Comparison of ENCODE assay signal across 8 cellular contexts in the genomic region with DNA sequence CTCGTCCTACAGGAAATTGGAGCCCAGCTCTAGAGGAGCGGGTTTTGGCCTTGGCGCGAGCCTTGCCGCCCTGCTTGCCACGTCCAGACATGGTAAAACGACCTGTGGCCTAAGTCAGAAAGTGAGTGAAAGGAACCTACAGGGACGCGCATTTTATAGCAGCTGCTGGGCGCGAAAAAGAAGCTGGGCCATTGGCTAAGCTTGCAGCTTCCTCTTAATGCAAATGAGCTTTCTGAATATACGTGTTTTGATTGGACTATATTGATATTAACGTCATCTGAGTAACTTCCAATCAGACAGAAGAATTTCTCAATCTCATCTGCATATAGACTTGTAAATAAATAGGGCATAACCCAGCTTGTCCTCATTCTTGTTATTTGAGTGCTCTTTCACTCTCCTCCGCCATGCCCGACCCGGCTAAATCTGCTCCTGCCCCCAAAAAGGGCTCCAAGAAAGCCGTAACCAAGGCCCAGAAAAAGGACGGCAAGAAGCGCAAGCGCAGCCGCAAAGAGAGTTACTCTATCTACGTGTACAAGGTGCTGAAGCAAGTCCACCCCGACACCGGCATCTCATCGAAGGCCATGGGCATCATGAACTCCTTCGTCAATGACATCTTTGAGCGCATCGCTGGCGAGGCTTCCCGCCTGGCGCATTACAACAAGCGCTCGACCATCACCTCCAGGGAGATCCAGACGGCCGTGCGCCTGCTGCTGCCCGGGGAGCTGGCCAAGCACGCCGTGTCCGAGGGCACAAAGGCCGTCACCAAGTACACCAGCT. TPM values are rescaled to one million over a fixed set of nuclear protein-coding genes. Genes with fewer than 3 reads are reported as not detected.
DNase-seq lines count a peak whose midpoint lies in the region; ATAC-seq, FAIRE-seq and TF ChIP-seq lines count a peak whose summit lies in the region.

No MANE protein-coding gene starts in this region.

- H3K4me3 ChIP-seq in AG04450 (ENCODE audit: low read depth, low read length) (peak overlapping the region; percentile 91), WERI-Rb-1 (ENCODE audit: low read depth, low read length) (peak overlapping the region; percentile 83), kidney (ENCODE audit: low read length in 2 of 2) (peak overlapping the region; percentile 88 to 93)

- peak; percentile 57 for ATAC-seq in GM18873 (IDR thresholded peaks at IDR 0.05; ENCODE audit: low FRiP score, unreplicated experiment)
- peak; percentile 47 for ATAC-seq in HG03135 (IDR thresholded peaks at IDR 0.05; ENCODE audit: unreplicated experiment)

- CTCF ChIA-PET in AG04450 (lab: Charles Lee), result interaction anchor here (0.6 to 6.2 kb wide), 16 partner anchors 19 to 766 kb away, joined by 3 to 99 read pairs (median 4); a partner anchor contains a TSS

- no peak for FAIRE-seq in kidney (lab: Jason Lieb, UNC)

- H3K4me1 ChIP-seq in kidney (ENCODE audit: control insufficient read depth in 1 of 2, insufficient read depth in 1 of 2, low read depth in 1 of 2, low read length in 2 of 2), result peaks cover 9 to 12% of the 10 kb centered on the region in 2 donors

- H3K27ac ChIP-seq in AG04450 (ENCODE audit: low read depth, low read length) (peak overlapping the region; percentile 91), WERI-Rb-1 (peak overlapping the region; percentile 97), kidney (ENCODE audit: low read depth in 2 of 2, low read length in 2 of 2) (peak overlapping the region in 1 of 2 donors; percentile 61)

- TF ChIP-seq CTCF in AG04450 (IDR thresholded peaks at IDR 0.05; ENCODE audit: low read depth, low read length), result no peak
- TF ChIP-seq CTCF in WERI-Rb-1 (IDR thresholded peaks at IDR 0.05; ENCODE audit: low read depth, low read length), result no peak
- TF ChIP-seq CTCF in kidney (IDR thresholded peaks at IDR 0.05; ENCODE audit: borderline replicate concordance, extremely low read depth, insufficient read depth), result no peak

- peaks cover 45% of the 10 kb centered on the region for H3K36me3 ChIP-seq in WERI-Rb-1
- no peaks in the 10 kb centered on the region for H3K36me3 ChIP-seq in kidney (ENCODE audit: control insufficient read depth in 1 of 2, insufficient read depth in 2 of 2, low read length in 2 of 2)

- H3K27me3 ChIP-seq in AG04450 (ENCODE audit: control insufficient read depth, insufficient read depth, low read length) (no peaks in the 10 kb centered on the region), WERI-Rb-1 (ENCODE audit: insufficient read depth, low read depth, severe bottlenecking) (no peaks in the 10 kb centered on the region)

- POLR2A ChIA-PET in AG04450 (lab: Yijun Ruan, JAX), result interaction anchor here (0.6 to 5.3 kb wide), 43 partner anchors 9 to 1876 kb away, joined by 3 to 167 read pairs (median 6); partner anchors contain the start of genes TRIM27, ZNF184 and ZSCAN31

- H3K9ac ChIP-seq in kidney (ENCODE audit: low read length in 2 of 2), result peak overlapping the region in 1 of 2 donors; percentile 59

- DNase-seq in AG04450 (ENCODE audit: low read depth, low spot score) (peak; percentile 94), NCI-H2196 treated with DMSO at 0.1 percent for 48 hours (lab: John Stamatoyannopoulos, UW; ENCODE audit: unreplicated experiment) (peak; percentile 94), WERI-Rb-1 (peak; percentile 99), kidney (peak; percentile 88)
- DNase-seq in central memory CD4-positive, alpha-beta T cell, result peak; percentile 91
- peak; percentile 89 for DNase-seq in stimulated activated CD4-positive, alpha-beta T cell treated with anti-CD3 and anti-CD28 coated beads, Interleukin-15, amount 100 ng/mL, for 24 hours

- intact Hi-C loops in kidney (cut with DNase I), result loop anchor here (10.0 kb wide), 1 partner anchor 718 kb away; no protein-coding TSS in a partner anchor

- H3K9me3 ChIP-seq in AG04450 (ENCODE audit: control insufficient read depth, insufficient read depth, low read length) (no peaks in the 10 kb centered on the region), WERI-Rb-1 (ENCODE audit: severe bottlenecking) (no peaks in the 10 kb centered on the region), kidney (ENCODE audit: control insufficient read depth in 1 of 2, low read length in 2 of 2) (no peaks in the 10 kb centered on the region)

RNA-seq across cellular contexts. Expression of gene OR2B2, which starts 18.9 kb away (rescaled TPM):
- not detected in 2 replicates for polyA plus RNA-seq in AG04450 (2011; rRNA removed)
- polyA minus RNA-seq in AG04450 (2011; rRNA and poly(A)+ RNA removed), result not detected in 2 replicates
- not detected for total RNA-seq in kidney
- not detected for polyA plus RNA-seq in kidney (ENCODE audit: insufficient read depth, low read depth, low replicate concordance)
